26 cellular contexts compared by ENCODE assay signal in genomic region chr6:37589198-37589597, GRCh38.
DNase-seq lines count a peak whose midpoint lies in the region; ATAC-seq, FAIRE-seq and TF ChIP-seq lines count a peak whose summit lies in the region.
"Had no signal": no experiment of that assay in that cellular context is flagged by ENCODE, and none has a peak within 500 bp of the region (broad histone marks: within the 10 kb centered on the region; RNA-seq: fewer than 3 reads in every experiment).

No MANE protein-coding gene starts in this region.

- no peaks in the 10 kb centered on the region for H4K20me1 ChIP-seq in BLaER1
- peaks cover 18% of the 10 kb centered on the region for H4K20me1 ChIP-seq in K562 (replicated peaks; ENCODE audit: control insufficient read depth, insufficient read depth, low read length)
- no peaks in the 10 kb centered on the region for H4K20me1 ChIP-seq in neural cell (ENCODE audit: insufficient read depth)

- no peaks in the 10 kb centered on the region for H3K79me2 ChIP-seq in K562 (ENCODE audit: control insufficient read depth, insufficient read depth, low read length)
- H3K79me2 ChIP-seq in neural cell (replicated peaks; ENCODE audit: insufficient read depth, low read length) = no peaks in the 10 kb centered on the region

- BruUV-seq in K562 (replicated peaks; lab: Mats Ljungman, UMichigan) = no TSS peak

- peaks cover 5% of the 10 kb centered on the region for H3F3A ChIP-seq in neural cell (ENCODE audit: insufficient read depth, low read length, poor library complexity, severe bottlenecking)

- no peaks in the 10 kb centered on the region for H3K4me1 Mint-ChIP-seq in activated naive CD4-positive, alpha-beta T cell treated with anti-CD3 and anti-CD28 coated beads, Interleukin-2, amount 10 ng/mL, durations not matched to agents 7 days and 5 days
- H3K4me1 Mint-ChIP-seq: B cell; CD14-positive monocyte; CD4-positive, alpha-beta memory T cell; CD4-positive, CD25-positive, alpha-beta regulatory T cell; CD8-positive, alpha-beta memory T cell had no signal

- no peak for TF ChIP-seq POLR2A in K562 (conservative IDR thresholded peaks at IDR 0.05)
- no peak for TF ChIP-seq POLR2A in uterus (IDR thresholded peaks at IDR 0.05)

- H2AFZ ChIP-seq in K562 (ENCODE audit: low read depth, low read length) (no peak overlapping the region), neural cell (ENCODE audit: low read depth, low read length) (no peak overlapping the region)

- ATAC-seq in K562 (no peak), GM18520 (IDR thresholded peaks at IDR 0.05; ENCODE audit: unreplicated experiment) (no peak)
- ATAC-seq: A549, GM12878 had no signal

- intact Hi-C loops in K562 (cut with micrococcal nuclease) = no loop called here
- intact Hi-C loops in uterus (cut with DNase I; ENCODE audit: low total_unique reads) = no loop called here

- peaks cover 38% of the 10 kb centered on the region for H3K4me1 ChIP-seq in BLaER1
- no peaks in the 10 kb centered on the region for H3K4me1 ChIP-seq in K562 (replicated peaks in 1 of 2; ENCODE audit: control insufficient read depth in 2 of 2, insufficient read depth in 2 of 2, low read length in 2 of 2)
- no peaks in the 10 kb centered on the region for H3K4me1 ChIP-seq in uterus
- H3K4me1 ChIP-seq: A549 had no signal

- no peak overlapping the region for H3K4me3 ChIP-seq in BLaER1
- H3K4me3 ChIP-seq in K562 = no peak overlapping the region
- no peak overlapping the region for H3K4me3 ChIP-seq in neural cell (ENCODE audit: low read length)
- no peak overlapping the region for H3K4me3 ChIP-seq in uterus
- H3K4me3 ChIP-seq: A549, GM12878 had no signal

- H3K27me3 ChIP-seq in BLaER1 = no peaks in the 10 kb centered on the region
- H3K27me3 ChIP-seq in K562 (ENCODE audit: control insufficient read depth in 2 of 2, insufficient read depth in 2 of 2, low read length in 2 of 2) = peaks cover 39 to 96% of the 10 kb centered on the region in 2 experiments; a peak in 3 of 5 replicates
- no peaks in the 10 kb centered on the region for H3K27me3 ChIP-seq in neural cell (ENCODE audit: insufficient read depth, low read depth, low read length)
- H3K27me3 ChIP-seq in uterus = no peaks in the 10 kb centered on the region

- 0% methylated on average over 4 of the region's 4 CpGs for WGBS in K562 (ENCODE audit: insufficient coverage, low coverage, missing lambda C conversion rate)

- H3K4me2 ChIP-seq in BLaER1 (0 out of 2 replicates have a peak overlapping the region, but pooled peaks have one; percentile 66), K562 (ENCODE audit: insufficient read depth, low read length) (no peak overlapping the region), neural cell (ENCODE audit: low read length) (no peak overlapping the region)
- H3K4me2 ChIP-seq: A549 had no signal

- no peak overlapping the region for H3K27ac Mint-ChIP-seq in activated naive CD4-positive, alpha-beta T cell treated with anti-CD3 and anti-CD28 coated beads, Interleukin-2, amount 10 ng/mL, durations not matched to agents 7 days and 5 days
- H3K27ac Mint-ChIP-seq: B cell; CD14-positive monocyte; CD4-positive, alpha-beta memory T cell; CD4-positive, CD25-positive, alpha-beta regulatory T cell; CD8-positive, alpha-beta memory T cell had no signal

- POLR2A ChIA-PET in K562 (lab: Yijun Ruan, JAX) = interaction anchor here (0.6 to 2.2 kb wide), 2 partner anchors 12 to 20 kb away, joined by 3 to 6 read pairs; no protein-coding TSS in a partner anchor

- no peak for TF ChIP-seq CTCF in K562 (IDR thresholded peaks at IDR 0.05 in 2 of 3, conservative IDR thresholded peaks at IDR 0.05 in 1 of 3; ENCODE audit: insufficient read depth in 2 of 3, low read depth in 1 of 3, low read length in 3 of 3)
- TF ChIP-seq CTCF in neural cell (IDR thresholded peaks at IDR 0.05; ENCODE audit: poor library complexity, severe bottlenecking) = no peak
- TF ChIP-seq CTCF in uterus (IDR thresholded peaks at IDR 0.05) = no peak

- no peak for FAIRE-seq in K562 (lab: Jason Lieb, UNC)
- FAIRE-seq: A549, GM12878, GM12892, GM18507, GM19239 had no signal

- no peaks in the 10 kb centered on the region for H3K9me3 Mint-ChIP-seq in activated naive CD4-positive, alpha-beta T cell treated with anti-CD3 and anti-CD28 coated beads, Interleukin-2, amount 10 ng/mL, durations not matched to agents 7 days and 5 days
- H3K9me3 Mint-ChIP-seq: CD4-positive, alpha-beta memory T cell; CD4-positive, CD25-positive, alpha-beta regulatory T cell; CD8-positive, alpha-beta memory T cell had no signal

- no peak overlapping the region for H3K9ac ChIP-seq in BLaER1
- no peak overlapping the region for H3K9ac ChIP-seq in K562 (ENCODE audit: insufficient read depth in 1 of 2, low read depth in 2 of 2, low read length in 2 of 2)
- peak overlapping the region; percentile 70 for H3K9ac ChIP-seq in neural cell (ENCODE audit: low read length)

- H3K4me3 Mint-ChIP-seq in activated naive CD4-positive, alpha-beta T cell treated with anti-CD3 and anti-CD28 coated beads, Interleukin-2, amount 10 ng/mL, durations not matched to agents 7 days and 5 days = no peak overlapping the region
- H3K4me3 Mint-ChIP-seq: B cell; CD14-positive monocyte; CD4-positive, alpha-beta memory T cell; CD4-positive, CD25-positive, alpha-beta regulatory T cell; CD8-positive, alpha-beta memory T cell had no signal

- H3K36me3 ChIP-seq in BLaER1 = no peaks in the 10 kb centered on the region
- H3K36me3 ChIP-seq in K562 (ENCODE audit: control insufficient read depth, insufficient read depth, low read length) = no peaks in the 10 kb centered on the region
- no peaks in the 10 kb centered on the region for H3K36me3 ChIP-seq in neural cell (ENCODE audit: insufficient read depth, low read length)
- H3K36me3 ChIP-seq in uterus = no peaks in the 10 kb centered on the region

- TF ChIP-seq EP300 in K562 (IDR thresholded peaks at IDR 0.05; ENCODE audit: low read length) (no peak), neural cell (conservative IDR thresholded peaks at IDR 0.05; ENCODE audit: poor library complexity, severe bottlenecking) (no peak)

- in situ Hi-C loops in K562 (cut with MboI) = no loop called here

- DNase-seq in K562 (ENCODE audit: extremely low read depth in 1 of 4, low spot score in 3 of 4) = no peak
- no peak for DNase-seq in uterus
- DNase-seq in activated naive CD4-positive, alpha-beta T cell treated with anti-CD3 and anti-CD28 coated beads, Interleukin-2, amount 10 ng/mL, durations not matched to agents 7 days and 5 days = no peak
- DNase-seq: AML-193; C1 segment of cervical spinal cord; CD4-positive, alpha-beta memory T cell; CD4-positive, CD25-positive, alpha-beta regulatory T cell; CD8-positive, alpha-beta memory T cell; COR-L47; DMS 273 treated with DMSO at 0.1 percent for 48 hours; DMS153; DMS53; DND-41; EL; GDM1 had no signal

- no peak overlapping the region for H3K27ac ChIP-seq in BLaER1
- no peak overlapping the region for H3K27ac ChIP-seq in K562 (ENCODE audit: extremely low read depth, low read depth, low read length)
- H3K27ac ChIP-seq in neural cell (ENCODE audit: low read length) = peak overlapping the region; percentile 92
- no peak overlapping the region for H3K27ac ChIP-seq in uterus
- H3K27ac ChIP-seq: 22Rv1, A549 had no signal

- H3K27me3 Mint-ChIP-seq in activated naive CD4-positive, alpha-beta T cell treated with anti-CD3 and anti-CD28 coated beads, Interleukin-2, amount 10 ng/mL, durations not matched to agents 7 days and 5 days = peaks cover 33% of the 10 kb centered on the region
- H3K27me3 Mint-ChIP-seq: CD4-positive, CD25-positive, alpha-beta regulatory T cell had no signal

- H3K36me3 Mint-ChIP-seq in activated naive CD4-positive, alpha-beta T cell treated with anti-CD3 and anti-CD28 coated beads, Interleukin-2, amount 10 ng/mL, durations not matched to agents 7 days and 5 days = no peaks in the 10 kb centered on the region
- H3K36me3 Mint-ChIP-seq: CD14-positive monocyte; CD4-positive, alpha-beta memory T cell; CD4-positive, CD25-positive, alpha-beta regulatory T cell; CD8-positive, alpha-beta memory T cell had no signal

- H3K9me3 ChIP-seq in BLaER1 (no peaks in the 10 kb centered on the region), K562 (replicated peaks; ENCODE audit: control insufficient read depth, insufficient read depth, low read depth, low read length) (no peaks in the 10 kb centered on the region), neural cell (ENCODE audit: low read length) (no peaks in the 10 kb centered on the region), uterus (no peaks in the 10 kb centered on the region)
- H3K9me3 ChIP-seq: A549 had no signal

- no peak for TF ChIP-seq RAD21 in K562 (CRISPR knock-in tag; conservative IDR thresholded peaks at IDR 0.05 in 1 of 2, IDR thresholded peaks at IDR 0.05 in 1 of 2)
- TF ChIP-seq RAD21 in neural cell (conservative IDR thresholded peaks at IDR 0.05) = no peak

- CTCF ChIA-PET in K562 (lab: Yijun Ruan, JAX; ENCODE audit: low intra/inter-chr PET ratio) = no interaction called here
- CTCF ChIA-PET in activated naive CD4-positive, alpha-beta T cell treated with anti-CD3 and anti-CD28 coated beads, Interleukin-2, amount 10 ng/mL, durations not matched to agents 7 days and 5 days (lab: Charles Lee) = interaction anchor here (1.7 kb wide), 1 partner anchor 18 kb away, joined by 4 read pairs; no protein-coding TSS in a partner anchor

- no peaks in the 10 kb centered on the region for H3K9me2 ChIP-seq in neural cell (ENCODE audit: insufficient read depth, low read length)

- H3K9me1 ChIP-seq in K562 (ENCODE audit: control insufficient read depth, insufficient read depth, low read length) = peaks cover 6% of the 10 kb centered on the region

TF ChIP-seq in K562, 482 proteins besides CTCF, POLR2A, EP300 and RAD21:
- TF ChIP-seq RBM25 (IDR thresholded peaks at IDR 0.05; ENCODE audit: low read depth, low read length, severe bottlenecking) = peak; percentile 76
- TF ChIP-seq CHCHD3 (CRISPR knock-in tag; IDR thresholded peaks at IDR 0.05) = no peak
